24 cellular contexts compared by ENCODE assay signal in genomic region chr10:5268234-5268633, GRCh38.
"Had no signal": no experiment of that assay in that cellular context is flagged by ENCODE, and none has a peak within 500 bp of the region (broad histone marks: within the 10 kb centered on the region; RNA-seq: fewer than 3 reads in every experiment).

No MANE protein-coding gene starts in this region.

- H3K9me3 ChIP-seq: ovary, right lobe of liver, vagina had no signal

- H3K4me2 ChIP-seq: smooth muscle cell had no signal

- H3K27me3 ChIP-seq: ovary, right atrium auricular region, right lobe of liver, tibial nerve, upper lobe of left lung, vagina had no signal

- H3K36me3 ChIP-seq: left ventricle myocardium inferior, ovary, right atrium auricular region, right lobe of liver, tibial nerve, upper lobe of left lung, vagina had no signal

- ATAC-seq: naive thymus-derived CD4-positive, alpha-beta T cell; natural killer cell treated with Interleukin-12 subunit alpha and Interleukin-12 subunit beta and Interleukin-15 and Interleukin-18, amount 100 ng/mL, for 72 hours; right lobe of liver; stimulated activated memory B cell treated with anti-CD40 and anti-IgM and Interleukin-4, amounts not matched to agents 10 μg/mL and 1 μg/mL and 100 μg/mL, for 72 hours; stimulated activated naive CD8-positive, alpha-beta T cell treated with anti-CD3 and anti-CD28 coated beads, Interleukin-15, amount 100 ng/mL, for 72 hours had no signal

- FAIRE-seq: islet of Langerhans, kidney had no signal

- DNase-seq: hypothalamus; immature natural killer cell; kidney; left ventricle myocardium inferior; mesendoderm; naive thymus-derived CD4-positive, alpha-beta T cell; ovary; right lobe of liver; stimulated activated CD4-positive, alpha-beta T cell treated with anti-CD3 and anti-CD28 coated beads, Interleukin-1b, Interleukin-23, amount 100 ng/mL, for 48 hours; stimulated activated CD4-positive, alpha-beta T cell treated with anti-CD3 and anti-CD28 coated beads, Interleukin-2, amount 100 ng/mL, for 48 hours; stimulated activated CD4-positive, alpha-beta T cell treated with anti-CD3 and anti-CD28 coated beads, Interleukin-4, amount 100 ng/mL, for 4 hours; stimulated activated CD8-positive, alpha-beta memory T cell treated with anti-CD3 and anti-CD28 coated beads, Interleukin-4, amount 100 ng/mL, for 48 hours; stimulated activated naive CD4-positive, alpha-beta T cell treated with Interleukin-2 at 50 U/mL for 16 hours; stimulated activated naive CD8-positive, alpha-beta T cell treated with anti-CD3 and anti-CD28 coated beads, Interleukin-15, amount 100 ng/mL, for 72 hours; substantia nigra; upper lobe of left lung had no signal

- H3K27ac ChIP-seq: left ventricle myocardium inferior, ovary, right atrium auricular region, right lobe of liver, tibial nerve, upper lobe of left lung, vagina had no signal

- H3K4me3 ChIP-seq: left ventricle myocardium inferior, lung, ovary, right atrium auricular region, right lobe of liver, smooth muscle cell, tibial nerve, upper lobe of left lung, vagina had no signal

- H3K4me1 ChIP-seq: left ventricle myocardium inferior, right atrium auricular region, tibial nerve, upper lobe of left lung, vagina had no signal
